23 cellular contexts compared by ENCODE assay signal in the genomic region with DNA sequence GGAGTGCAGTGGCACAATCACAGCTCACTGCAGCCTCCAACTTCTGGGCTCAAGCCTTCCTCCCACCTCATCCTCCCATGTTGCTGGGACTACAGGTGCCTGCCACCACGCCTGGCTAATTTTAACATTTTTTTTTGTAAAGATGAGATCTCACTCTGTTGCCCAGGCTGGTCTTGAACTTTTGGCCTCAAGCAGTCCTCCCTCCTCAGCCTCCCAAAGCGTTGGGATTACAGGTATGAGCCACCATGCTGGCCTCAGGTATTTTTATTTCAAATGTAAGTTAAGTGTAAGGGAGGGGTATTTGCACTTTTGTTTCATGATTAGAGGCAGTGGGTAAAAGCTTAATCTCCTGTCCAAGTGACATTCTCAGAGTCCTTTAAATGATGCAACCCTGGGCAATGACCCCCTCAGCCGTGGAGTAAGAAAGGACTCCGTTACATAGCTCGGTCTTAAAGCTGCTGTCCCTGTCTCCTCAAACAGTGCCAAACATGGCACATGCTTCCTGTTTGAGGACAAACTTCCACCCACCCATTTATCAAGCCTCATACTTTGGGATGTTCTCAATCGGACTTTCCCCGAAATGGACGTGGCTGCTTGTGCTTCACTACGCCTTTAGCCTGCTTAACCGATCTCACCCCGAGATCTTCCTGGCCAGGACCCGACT.
"Had no signal": no experiment of that assay in that cellular context is flagged by ENCODE, and none has a peak within 500 bp of the region (broad histone marks: within the 10 kb centered on the region; RNA-seq: fewer than 3 reads in every experiment).

No MANE protein-coding gene starts in this region.

- H3K36me3 ChIP-seq: MG63 had no signal

- H3K9me3 ChIP-seq: MG63, SK-N-SH had no signal

- FAIRE-seq: HTR-8/SVneo had no signal

- H3K9ac ChIP-seq: SK-N-SH had no signal

- DNase-seq: Karpas-422, KG1, MG63, NCI-H1092, NCI-H1105 treated with DMSO at 0.1 percent for 48 hours, NCI-H1417 treated with DMSO at 0.1 percent for 48 hours, NCI-H146, NCI-H1694 treated with DMSO at 0.1 percent for 48 hours, NCI-H1930, NCI-H2081 treated with DMSO at 0.1 percent for 48 hours, NCI-H2171, NCI-H226, NCI-H446, NCI-H510A, NCI-H524 treated with DMSO at 0.1 percent for 48 hours, NCI-H774, PC-3, SHP77, SK-N-SH had no signal

- H3K27ac ChIP-seq: HL-60, RWPE1 had no signal

- H3K27me3 ChIP-seq: MG63 had no signal

- H3K4me3 ChIP-seq: MG63 had no signal

- H3K4me2 ChIP-seq: SK-N-SH had no signal

- ATAC-seq: Panc1, PC-3 had no signal
